Comparison of ENCODE assay signal across 18 cellular contexts in the genomic region with DNA sequence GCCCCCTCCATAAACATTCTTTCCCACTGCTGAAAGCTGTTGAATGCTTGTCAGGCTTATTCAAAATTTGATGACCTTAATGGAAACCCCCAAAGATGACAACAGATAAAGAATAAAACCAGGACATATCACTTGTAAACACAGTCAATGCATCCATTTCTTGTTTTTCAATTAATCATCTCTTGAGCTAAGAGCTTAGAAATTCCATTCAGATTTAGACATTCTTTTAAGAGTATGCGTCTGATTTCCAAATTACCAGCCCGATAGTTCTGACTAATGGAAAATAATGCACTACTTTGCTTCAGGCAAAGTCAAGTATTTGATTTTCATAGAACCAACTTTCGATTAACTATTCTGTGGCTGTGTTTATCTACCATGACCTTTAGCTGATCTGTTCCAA.
DNase-seq lines count a peak whose midpoint lies in the region; ATAC-seq lines count a peak whose summit lies in the region.
"Had no signal": no experiment of that assay in that cellular context is flagged by ENCODE, and none has a peak within 500 bp of the region (broad histone marks: within the 10 kb centered on the region; RNA-seq: fewer than 3 reads in every experiment).

No MANE protein-coding gene starts in this region.

- H3K4me1 Mint-ChIP-seq in stimulated activated naive CD8-positive, alpha-beta T cell treated with anti-CD3 and anti-CD28 coated beads, Interleukin-15, amount 100 ng/mL, for 72 hours = peaks cover 48% of the 10 kb centered on the region
- peaks cover 31% of the 10 kb centered on the region for H3K4me1 Mint-ChIP-seq in activated T-helper 1 cell treated with anti-CD3 and anti-CD28 coated beads, Interleukin-12 subunit alpha, Interleukin-12 subunit beta, Interleukin-2, Interleukin-4 antibody, amounts not matched to agents 30 ng/mL and 10 ng/mL and 1 ng/mL, durations not matched to agents 14 hours and 24 hours and 36 hours (ENCODE audit: low read depth)
- H3K4me1 Mint-ChIP-seq: activated B cell treated with CpG ODN at 0.5 μM for 24 hours, memory B cell had no signal

- ATAC-seq in stimulated activated naive CD8-positive, alpha-beta T cell treated with anti-CD3 and anti-CD28 coated beads, Interleukin-15, Interleukin-2, amounts not matched to agents 100 U/mL and 50 U/mL, for 24 hours = peak; percentile 66
- no peak for ATAC-seq in stimulated activated naive CD8-positive, alpha-beta T cell treated with anti-CD3 and anti-CD28 coated beads, Interleukin-15, amount 100 ng/mL, for 72 hours
- ATAC-seq in HG02884 (IDR thresholded peaks at IDR 0.05; ENCODE audit: unreplicated experiment) = no peak
- ATAC-seq: gastroesophageal sphincter; sciatic nerve; stimulated activated naive B cell treated with anti-CD40 and anti-IgM and Interleukin-4, amounts not matched to agents 10 μg/mL and 1 μg/mL and 100 μg/mL, for 72 hours; T-cell had no signal

- intact Hi-C loops in activated T-helper 1 cell treated with anti-CD3 and anti-CD28 coated beads, Interleukin-12 subunit alpha, Interleukin-12 subunit beta, Interleukin-2, Interleukin-4 antibody, amounts not matched to agents 30 ng/mL and 10 ng/mL and 1 ng/mL, durations not matched to agents 14 hours and 24 hours and 36 hours (cut with micrococcal nuclease) = loop anchor here (1.0 to 5.0 kb wide), 7 partner anchors 10 to 251 kb away; no protein-coding TSS in a partner anchor

- peaks cover 6% of the 10 kb centered on the region for H3K36me3 Mint-ChIP-seq in activated T-helper 1 cell treated with anti-CD3 and anti-CD28 coated beads, Interleukin-12 subunit alpha, Interleukin-12 subunit beta, Interleukin-2, Interleukin-4 antibody, amounts not matched to agents 30 ng/mL and 10 ng/mL and 1 ng/mL, durations not matched to agents 14 hours and 24 hours and 36 hours (ENCODE audit: low read depth)
- H3K36me3 Mint-ChIP-seq: memory B cell had no signal

- peak overlapping the region in 1 of 2 donors; percentile 43 for H3K4me3 Mint-ChIP-seq in stimulated activated naive CD8-positive, alpha-beta T cell treated with anti-CD3 and anti-CD28 coated beads, Interleukin-15, amount 100 ng/mL, for 72 hours
- H3K4me3 Mint-ChIP-seq in activated T-helper 1 cell treated with anti-CD3 and anti-CD28 coated beads, Interleukin-12 subunit alpha, Interleukin-12 subunit beta, Interleukin-2, Interleukin-4 antibody, amounts not matched to agents 30 ng/mL and 10 ng/mL and 1 ng/mL, durations not matched to agents 14 hours and 24 hours and 36 hours = no peak overlapping the region
- H3K4me3 Mint-ChIP-seq: activated B cell treated with CpG ODN at 0.5 μM for 24 hours; memory B cell; stimulated activated naive B cell treated with anti-CD40 and anti-IgM and Interleukin-4, amounts not matched to agents 10 μg/mL and 1 μg/mL and 100 μg/mL, for 72 hours; T-cell had no signal

- no peaks in the 10 kb centered on the region for H3K27me3 Mint-ChIP-seq in stimulated activated naive CD8-positive, alpha-beta T cell treated with anti-CD3 and anti-CD28 coated beads, Interleukin-15, amount 100 ng/mL, for 72 hours
- H3K27me3 Mint-ChIP-seq in activated T-helper 1 cell treated with anti-CD3 and anti-CD28 coated beads, Interleukin-12 subunit alpha, Interleukin-12 subunit beta, Interleukin-2, Interleukin-4 antibody, amounts not matched to agents 30 ng/mL and 10 ng/mL and 1 ng/mL, durations not matched to agents 14 hours and 24 hours and 36 hours (ENCODE audit: insufficient read depth) = peaks cover 6% of the 10 kb centered on the region
- H3K27me3 Mint-ChIP-seq: stimulated activated naive B cell treated with anti-CD40 and anti-IgM and Interleukin-4, amounts not matched to agents 10 μg/mL and 1 μg/mL and 100 μg/mL, for 72 hours had no signal

- H3K9me3 Mint-ChIP-seq in stimulated activated naive CD8-positive, alpha-beta T cell treated with anti-CD3 and anti-CD28 coated beads, Interleukin-15, amount 100 ng/mL, for 72 hours = peaks cover 7% of the 10 kb centered on the region in 2 donors
- peaks cover 16% of the 10 kb centered on the region for H3K9me3 Mint-ChIP-seq in activated T-helper 1 cell treated with anti-CD3 and anti-CD28 coated beads, Interleukin-12 subunit alpha, Interleukin-12 subunit beta, Interleukin-2, Interleukin-4 antibody, amounts not matched to agents 30 ng/mL and 10 ng/mL and 1 ng/mL, durations not matched to agents 14 hours and 24 hours and 36 hours
- H3K9me3 Mint-ChIP-seq: activated B cell treated with CpG ODN at 0.5 μM for 24 hours, memory B cell had no signal

- peak overlapping the region in 1 of 2 donors; percentile 88 for H3K27ac Mint-ChIP-seq in stimulated activated naive CD8-positive, alpha-beta T cell treated with anti-CD3 and anti-CD28 coated beads, Interleukin-15, amount 100 ng/mL, for 72 hours
- H3K27ac Mint-ChIP-seq in activated T-helper 1 cell treated with anti-CD3 and anti-CD28 coated beads, Interleukin-12 subunit alpha, Interleukin-12 subunit beta, Interleukin-2, Interleukin-4 antibody, amounts not matched to agents 30 ng/mL and 10 ng/mL and 1 ng/mL, durations not matched to agents 14 hours and 24 hours and 36 hours = peak overlapping the region; percentile 42
- H3K27ac Mint-ChIP-seq: activated B cell treated with CpG ODN at 0.5 μM for 24 hours; memory B cell; stimulated activated naive B cell treated with anti-CD40 and anti-IgM and Interleukin-4, amounts not matched to agents 10 μg/mL and 1 μg/mL and 100 μg/mL, for 72 hours; T-cell had no signal

- DNase-seq in stimulated activated naive CD8-positive, alpha-beta T cell treated with anti-CD3 and anti-CD28 coated beads, Interleukin-15, Interleukin-2, amounts not matched to agents 100 U/mL and 50 U/mL, for 24 hours = no peak
- DNase-seq in stimulated activated naive CD8-positive, alpha-beta T cell treated with anti-CD3 and anti-CD28 coated beads, Interleukin-15, amount 100 ng/mL, for 72 hours = no peak
- DNase-seq in activated T-helper 1 cell treated with anti-CD3 and anti-CD28 coated beads, Interleukin-12 subunit alpha, Interleukin-12 subunit beta, Interleukin-2, Interleukin-4 antibody, amounts not matched to agents 30 ng/mL and 10 ng/mL and 1 ng/mL, durations not matched to agents 14 hours and 24 hours and 36 hours (ENCODE audit: low spot score) = no peak
- DNase-seq in fibroblast of gingiva (ENCODE audit: low read depth) = peak; percentile 33
- no peak for DNase-seq in COR-L47 (lab: John Stamatoyannopoulos, UW)
- no peak for DNase-seq in LoVo (ENCODE audit: low spot score)
- DNase-seq in cerebellum (ENCODE audit: low spot score) = no peak
- DNase-seq: activated B cell treated with CpG ODN at 0.5 μM for 24 hours; DMS 273 treated with DMSO at 0.1 percent for 48 hours; effector memory CD4-positive, alpha-beta T cell; NCI-H1930; NCI-H526 treated with DMSO at 0.1 percent for 48 hours; stimulated activated naive B cell treated with anti-CD40 and anti-IgM and Interleukin-4, amounts not matched to agents 10 μg/mL and 1 μg/mL and 100 μg/mL, for 72 hours; T-cell had no signal
